Comparison of ENCODE assay signal across 16 cellular contexts in the genomic region with DNA sequence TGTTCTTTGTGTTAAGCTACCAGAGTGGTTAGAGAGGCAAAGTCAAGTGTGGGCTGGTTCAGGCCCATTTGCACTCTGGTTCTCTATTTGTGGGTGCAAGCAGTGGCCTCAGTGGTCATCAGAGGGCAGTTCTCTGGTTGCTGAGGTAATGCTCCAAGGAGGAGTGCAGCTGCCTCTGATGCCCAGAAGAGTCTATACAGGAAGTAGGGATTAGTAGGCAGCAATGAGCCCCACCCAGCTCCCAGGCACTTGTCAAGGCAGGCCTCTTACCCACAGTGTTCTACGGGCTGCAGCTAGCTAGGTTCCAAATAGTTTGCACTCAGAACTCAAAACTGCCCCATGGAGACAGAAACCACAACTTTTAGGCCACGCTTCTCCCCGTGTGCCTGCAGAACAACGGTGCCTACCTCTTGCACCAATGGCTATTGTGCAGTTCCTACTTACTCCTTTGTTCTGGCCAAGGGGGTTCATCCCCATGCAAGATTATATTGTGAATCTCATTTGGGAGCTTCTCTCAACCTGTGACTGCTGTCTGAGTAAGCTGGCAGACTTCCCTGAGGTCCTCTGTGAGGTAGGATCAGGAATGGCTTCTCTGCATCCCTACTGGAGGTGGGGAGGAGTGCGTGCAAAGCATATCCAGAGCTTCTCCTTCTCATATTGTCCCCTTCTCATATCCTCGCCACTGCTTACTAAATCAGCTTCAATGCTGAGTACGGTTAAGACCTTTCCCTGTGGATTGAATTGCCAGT.
"Had no signal": no experiment of that assay in that cellular context is flagged by ENCODE, and none has a peak within 500 bp of the region (broad histone marks: within the 10 kb centered on the region; RNA-seq: fewer than 3 reads in every experiment).

No MANE protein-coding gene starts in this region.

- H3K4me1 ChIP-seq: body of pancreas, esophagus muscularis mucosa, transverse colon had no signal

- H3K36me3 ChIP-seq: esophagus muscularis mucosa, transverse colon had no signal

- H3K27ac ChIP-seq: body of pancreas, esophagus muscularis mucosa, transverse colon had no signal

- H3K27me3 ChIP-seq: body of pancreas, esophagus muscularis mucosa, transverse colon had no signal

- H3K9me3 ChIP-seq: body of pancreas, esophagus muscularis mucosa, transverse colon had no signal

- H3K4me2 ChIP-seq: smooth muscle cell had no signal

- DNase-seq: activated CD4-positive, alpha-beta T cell treated with anti-CD3 and anti-CD28 coated beads, Interleukin-2, amount 50 U/mL, for 48 hours; activated CD4-positive, CD25-positive, alpha-beta regulatory T cell treated with anti-CD3 and anti-CD28 coated beads, Interleukin-2, amount 50 U/mL, for 72 hours; activated effector memory CD4-positive, alpha-beta T cell treated with anti-CD3 and anti-CD28 coated beads, Interleukin-2, amount 50 U/mL, for 16 hours; activated T-cell treated with anti-CD3 and anti-CD28 coated beads, Interleukin-2, amount 50 U/mL, for 4 hours; amniotic stem cell; body of pancreas; cerebellar nuclear complex; head of caudate nucleus; left colon; naive thymus-derived CD8-positive, alpha-beta T cell; nucleus accumbens; T-helper 2 cell; transverse colon had no signal

- H3K4me3 ChIP-seq: body of pancreas, esophagus muscularis mucosa, lung, smooth muscle cell, transverse colon had no signal
